Comparison of ENCODE assay signal across 22 cellular contexts in the genomic region with DNA sequence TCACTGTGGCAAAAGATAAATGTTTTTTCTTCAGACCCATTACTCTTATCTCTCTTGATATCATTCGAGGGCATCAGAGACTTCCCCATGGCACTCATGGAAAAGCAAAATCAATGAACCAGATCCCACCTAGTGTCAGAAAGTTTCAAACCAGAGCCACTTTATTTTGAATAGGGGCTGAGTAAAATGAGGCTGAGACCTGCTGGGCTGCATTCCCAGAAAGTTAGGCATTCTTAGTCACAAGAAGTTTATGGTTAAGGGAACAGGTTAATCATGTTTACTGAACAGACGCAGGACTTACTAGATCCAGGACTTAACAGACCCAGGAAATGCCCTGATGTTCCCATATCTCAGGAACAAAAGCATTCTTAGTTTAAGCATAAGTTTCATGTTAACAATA.
A peak's percentile ranks its signal among the peaks of the same experiment; 100 is the strongest.
DNase-seq lines count a peak whose midpoint lies in the region; TF ChIP-seq lines count a peak whose summit lies in the region.
"Had no signal": no experiment of that assay in that cellular context is flagged by ENCODE, and none has a peak within 500 bp of the region (broad histone marks: within the 10 kb centered on the region; RNA-seq: fewer than 3 reads in every experiment).

No MANE protein-coding gene starts in this region.

- H3K27ac ChIP-seq in ovary, result no peak overlapping the region
- H3K27ac ChIP-seq: dorsolateral prefrontal cortex, gastrocnemius medialis, left ventricle myocardium inferior, tibial artery had no signal

- DNase-seq in HT1080 (ENCODE audit: low read depth) (peak; percentile 37), astrocyte of the hippocampus (ENCODE audit: low read depth, low spot score) (peak; percentile 30), islet precursor cell (peak; percentile 80), renal cortical epithelial cell (ENCODE audit: low read depth) (peak; percentile 61), ovary (no peak), NCI-H2196 treated with DMSO at 0.1 percent for 48 hours (lab: John Stamatoyannopoulos, UW; ENCODE audit: unreplicated experiment) (no peak)
- no peak for DNase-seq in stimulated activated CD4-positive, alpha-beta T cell treated with anti-CD3 and anti-CD28 coated beads, Interleukin-4, amount 100 ng/mL, for 24 hours
- DNase-seq: activated CD4-positive, alpha-beta T cell treated with anti-CD3 and anti-CD28 coated beads, Interleukin-2, amount 10 ng/mL, durations not matched to agents 7 days and 5 days; activated naive CD8-positive, alpha-beta T cell treated with anti-CD3 and anti-CD28 coated beads, Interleukin-2, amount 50 U/mL, for 24 hours; CD4-positive, alpha-beta T cell; DMS79; dorsolateral prefrontal cortex; erythroblast; gastrocnemius medialis; IMR-90; left ventricle myocardium inferior; NCI-H2171 treated with DMSO at 0.1 percent for 48 hours; NCI-H526 treated with DMSO at 0.1 percent for 48 hours; small intestine; stimulated activated CD4-positive, alpha-beta T cell treated with anti-CD3 and anti-CD28 coated beads, Interleukin-4, amount 100 ng/mL, for 1 hour; T-helper 1 cell; tibial artery had no signal

- no peak for TF ChIP-seq POLR2A in ovary (IDR thresholded peaks at IDR 0.05)

- no peaks in the 10 kb centered on the region for H3K4me1 ChIP-seq in ovary (ENCODE audit: insufficient read depth)
- H3K4me1 ChIP-seq: gastrocnemius medialis, left ventricle myocardium inferior, tibial artery had no signal

- no peaks in the 10 kb centered on the region for H3K9me3 ChIP-seq in ovary
- H3K9me3 ChIP-seq: gastrocnemius medialis, tibial artery had no signal

- H3K4me3 ChIP-seq in ovary, result no peak overlapping the region
- H3K4me3 ChIP-seq: dorsolateral prefrontal cortex, gastrocnemius medialis, left ventricle myocardium inferior, tibial artery had no signal

- 48 to 54% (median 50%) methylated on average over 2 of the region's 2 CpGs for WGBS in ovary, 3 donors

- intact Hi-C loops in ovary (cut with DNase I), result no loop called here

- TF ChIP-seq CTCF in ovary (IDR thresholded peaks at IDR 0.05), result no peak

- no peaks in the 10 kb centered on the region for H3K27me3 ChIP-seq in ovary
- H3K27me3 ChIP-seq: dorsolateral prefrontal cortex, gastrocnemius medialis, tibial artery had no signal

- no peaks in the 10 kb centered on the region for H3K36me3 ChIP-seq in ovary
- H3K36me3 ChIP-seq: gastrocnemius medialis, left ventricle myocardium inferior, tibial artery had no signal

- TF ChIP-seq EP300 in ovary (IDR thresholded peaks at IDR 0.05), result no peak

Comparison
In these comparisons a context has a peak if more than half of its experiments do, and no peak if none do; other contexts are left out.
1. DNase-seq: peak in HT1080 (single experiment), astrocyte of the hippocampus (single experiment), islet precursor cell (single experiment) and renal cortical epithelial cell (single experiment); none in ovary (0 of 5), stimulated activated CD4-positive, alpha-beta T cell treated with anti-CD3 and anti-CD28 coated beads, Interleukin-4, amount 100 ng/mL, for 24 hours (single experiment) and NCI-H2196 treated with DMSO at 0.1 percent for 48 hours (single experiment).